In the genomic region with DNA sequence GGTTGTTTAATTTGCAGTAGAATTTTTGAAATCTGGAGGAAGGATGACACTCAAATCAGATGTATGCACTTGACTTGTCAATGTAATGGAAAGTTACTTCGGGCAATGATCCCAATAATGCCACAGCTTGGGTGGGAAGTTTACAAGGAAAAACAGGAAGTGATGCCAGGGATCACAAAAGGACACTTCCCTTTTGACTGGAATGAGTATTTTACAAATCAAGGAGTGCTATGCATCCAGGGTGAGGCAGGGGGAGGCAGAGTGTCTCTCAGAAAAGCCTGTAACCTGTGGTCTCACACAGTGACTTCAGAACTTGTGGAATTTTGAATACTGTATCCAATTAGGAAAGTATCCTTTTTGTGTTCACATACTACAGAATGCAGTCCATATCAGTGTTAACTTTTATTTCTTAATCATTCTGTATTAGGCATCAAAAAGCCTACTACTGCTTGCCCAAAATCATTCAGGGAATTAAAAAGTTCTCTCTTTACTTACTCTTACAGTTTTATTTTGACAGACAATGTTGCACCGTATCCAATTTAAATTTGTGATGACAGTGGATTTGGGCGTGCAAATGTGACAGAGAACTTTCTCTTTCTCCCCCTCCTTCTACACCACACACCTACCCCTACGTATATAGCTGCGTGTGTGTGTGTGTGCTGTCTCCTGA, we compare ENCODE assay signal across 1 cellular context.
TF ChIP-seq lines count a peak whose summit lies in the region.

No MANE protein-coding gene starts in this region.

TF ChIP-seq in GM23338, 12 proteins besides CTCF, POLR2A, EP300 and RAD21 (continued from another document):
- TF ChIP-seq, protein P1, sequence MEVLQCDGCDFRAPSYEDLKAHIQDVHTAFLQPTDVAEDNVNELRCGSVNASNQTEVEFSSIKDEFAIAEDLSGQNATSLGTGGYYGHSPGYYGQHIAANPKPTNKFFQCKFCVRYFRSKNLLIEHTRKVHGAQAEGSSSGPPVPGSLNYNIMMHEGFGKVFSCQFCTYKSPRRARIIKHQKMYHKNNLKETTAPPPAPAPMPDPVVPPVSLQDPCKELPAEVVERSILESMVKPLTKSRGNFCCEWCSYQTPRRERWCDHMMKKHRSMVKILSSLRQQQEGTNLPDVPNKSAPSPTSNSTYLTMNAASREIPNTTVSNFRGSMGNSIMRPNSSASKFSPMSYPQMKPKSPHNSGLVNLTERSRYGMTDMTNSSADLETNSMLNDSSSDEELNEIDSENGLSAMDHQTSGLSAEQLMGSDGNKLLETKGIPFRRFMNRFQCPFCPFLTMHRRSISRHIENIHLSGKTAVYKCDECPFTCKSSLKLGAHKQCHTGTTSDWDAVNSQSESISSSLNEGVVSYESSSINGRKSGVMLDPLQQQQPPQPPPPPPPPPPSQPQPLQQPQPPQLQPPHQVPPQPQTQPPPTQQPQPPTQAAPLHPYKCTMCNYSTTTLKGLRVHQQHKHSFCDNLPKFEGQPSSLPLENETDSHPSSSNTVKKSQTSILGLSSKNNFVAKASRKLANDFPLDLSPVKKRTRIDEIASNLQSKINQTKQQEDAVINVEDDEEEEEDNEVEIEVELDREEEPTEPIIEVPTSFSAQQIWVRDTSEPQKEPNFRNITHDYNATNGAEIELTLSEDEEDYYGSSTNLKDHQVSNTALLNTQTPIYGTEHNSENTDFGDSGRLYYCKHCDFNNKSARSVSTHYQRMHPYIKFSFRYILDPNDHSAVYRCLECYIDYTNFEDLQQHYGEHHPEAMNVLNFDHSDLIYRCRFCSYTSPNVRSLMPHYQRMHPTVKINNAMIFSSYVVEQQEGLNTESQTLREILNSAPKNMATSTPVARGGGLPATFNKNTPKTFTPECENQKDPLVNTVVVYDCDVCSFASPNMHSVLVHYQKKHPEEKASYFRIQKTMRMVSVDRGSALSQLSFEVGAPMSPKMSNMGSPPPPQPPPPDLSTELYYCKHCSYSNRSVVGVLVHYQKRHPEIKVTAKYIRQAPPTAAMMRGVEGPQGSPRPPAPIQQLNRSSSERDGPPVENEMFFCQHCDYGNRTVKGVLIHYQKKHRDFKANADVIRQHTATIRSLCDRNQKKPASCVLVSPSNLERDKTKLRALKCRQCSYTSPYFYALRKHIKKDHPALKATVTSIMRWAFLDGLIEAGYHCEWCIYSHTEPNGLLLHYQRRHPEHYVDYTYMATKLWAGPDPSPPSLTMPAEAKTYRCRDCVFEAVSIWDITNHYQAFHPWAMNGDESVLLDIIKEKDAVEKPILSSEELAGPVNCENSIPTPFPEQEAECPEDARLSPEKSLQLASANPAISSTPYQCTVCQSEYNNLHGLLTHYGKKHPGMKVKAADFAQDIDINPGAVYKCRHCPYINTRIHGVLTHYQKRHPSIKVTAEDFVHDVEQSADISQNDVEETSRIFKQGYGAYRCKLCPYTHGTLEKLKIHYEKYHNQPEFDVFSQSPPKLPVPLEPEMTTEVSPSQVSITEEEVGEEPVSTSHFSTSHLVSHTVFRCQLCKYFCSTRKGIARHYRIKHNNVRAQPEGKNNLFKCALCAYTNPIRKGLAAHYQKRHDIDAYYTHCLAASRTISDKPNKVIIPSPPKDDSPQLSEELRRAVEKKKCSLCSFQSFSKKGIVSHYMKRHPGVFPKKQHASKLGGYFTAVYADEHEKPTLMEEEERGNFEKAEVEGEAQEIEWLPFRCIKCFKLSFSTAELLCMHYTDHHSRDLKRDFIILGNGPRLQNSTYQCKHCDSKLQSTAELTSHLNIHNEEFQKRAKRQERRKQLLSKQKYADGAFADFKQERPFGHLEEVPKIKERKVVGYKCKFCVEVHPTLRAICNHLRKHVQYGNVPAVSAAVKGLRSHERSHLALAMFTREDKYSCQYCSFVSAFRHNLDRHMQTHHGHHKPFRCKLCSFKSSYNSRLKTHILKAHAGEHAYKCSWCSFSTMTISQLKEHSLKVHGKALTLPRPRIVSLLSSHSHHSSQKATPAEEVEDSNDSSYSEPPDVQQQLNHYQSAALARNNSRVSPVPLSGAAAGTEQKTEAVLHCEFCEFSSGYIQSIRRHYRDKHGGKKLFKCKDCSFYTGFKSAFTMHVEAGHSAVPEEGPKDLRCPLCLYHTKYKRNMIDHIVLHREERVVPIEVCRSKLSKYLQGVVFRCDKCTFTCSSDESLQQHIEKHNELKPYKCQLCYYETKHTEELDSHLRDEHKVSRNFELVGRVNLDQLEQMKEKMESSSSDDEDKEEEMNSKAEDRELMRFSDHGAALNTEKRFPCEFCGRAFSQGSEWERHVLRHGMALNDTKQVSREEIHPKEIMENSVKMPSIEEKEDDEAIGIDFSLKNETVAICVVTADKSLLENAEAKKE (CRISPR knock-in tag; IDR thresholded peaks at IDR 0.05), result no peak
